2 cellular contexts compared by ENCODE assay signal in the genomic region with DNA sequence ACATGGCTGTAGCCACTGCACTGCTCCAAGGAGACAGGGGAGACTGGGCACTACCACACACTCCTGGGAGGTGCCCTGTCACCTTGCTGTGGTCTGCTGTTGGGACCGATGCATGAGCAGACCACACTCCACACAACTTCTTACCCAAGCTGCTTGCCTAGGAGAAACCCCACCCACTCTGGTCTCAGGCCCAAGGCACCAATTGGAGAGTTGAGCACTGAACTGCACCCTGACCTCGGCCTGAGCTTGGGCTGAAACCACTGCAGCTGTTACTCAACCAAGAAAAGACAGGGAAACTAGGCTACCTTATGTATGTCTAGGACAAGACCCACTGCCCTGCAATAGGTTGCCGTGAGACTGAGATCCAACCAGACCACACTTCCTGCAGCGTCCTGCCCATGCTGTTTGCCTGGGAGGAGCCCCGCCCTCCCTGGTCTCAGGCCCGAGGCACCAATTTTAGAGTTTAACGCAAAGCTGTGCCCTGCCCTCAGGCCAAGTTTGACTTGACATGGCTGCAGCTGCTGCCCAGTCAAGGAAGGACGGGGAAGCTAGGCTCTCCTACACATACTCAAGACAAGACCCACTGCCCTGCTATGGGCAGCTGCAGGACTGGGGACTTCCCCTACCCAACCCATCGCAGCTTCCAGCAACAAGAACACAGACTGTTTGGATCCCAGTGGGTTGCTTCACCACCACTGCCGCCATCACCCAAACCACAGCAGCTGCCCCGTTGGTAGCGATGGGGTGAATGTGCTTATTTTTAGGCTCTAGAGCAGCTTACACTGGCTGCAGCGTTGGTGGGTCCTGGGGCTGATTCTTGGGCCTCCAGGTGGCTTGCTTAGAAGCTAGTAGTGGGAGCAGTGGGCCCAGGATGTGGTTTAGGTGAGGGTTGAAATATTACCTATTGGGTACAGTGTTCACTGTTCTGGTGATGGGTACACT.
TF ChIP-seq lines count a peak whose summit lies in the region.

No MANE protein-coding gene starts in this region.

TF ChIP-seq in HCT116, 20 proteins besides CTCF, POLR2A, EP300 and RAD21 (continued from another document):
- TF ChIP-seq CEBPB (IDR thresholded peaks at IDR 0.05; ENCODE audit: low read depth), result no peak
- TF ChIP-seq EZH2 (IDR thresholded peaks at IDR 0.05), result no peak
- TF ChIP-seq SP1 (IDR thresholded peaks at IDR 0.05; ENCODE audit: low read depth), result no peak

TF ChIP-seq in SK-N-SH treated with all-trans-retinoic acid at 6 μM for 48 hours, 23 proteins besides CTCF, POLR2A, EP300 and RAD21 (continued from another document):
- TF ChIP-seq, protein P1, sequence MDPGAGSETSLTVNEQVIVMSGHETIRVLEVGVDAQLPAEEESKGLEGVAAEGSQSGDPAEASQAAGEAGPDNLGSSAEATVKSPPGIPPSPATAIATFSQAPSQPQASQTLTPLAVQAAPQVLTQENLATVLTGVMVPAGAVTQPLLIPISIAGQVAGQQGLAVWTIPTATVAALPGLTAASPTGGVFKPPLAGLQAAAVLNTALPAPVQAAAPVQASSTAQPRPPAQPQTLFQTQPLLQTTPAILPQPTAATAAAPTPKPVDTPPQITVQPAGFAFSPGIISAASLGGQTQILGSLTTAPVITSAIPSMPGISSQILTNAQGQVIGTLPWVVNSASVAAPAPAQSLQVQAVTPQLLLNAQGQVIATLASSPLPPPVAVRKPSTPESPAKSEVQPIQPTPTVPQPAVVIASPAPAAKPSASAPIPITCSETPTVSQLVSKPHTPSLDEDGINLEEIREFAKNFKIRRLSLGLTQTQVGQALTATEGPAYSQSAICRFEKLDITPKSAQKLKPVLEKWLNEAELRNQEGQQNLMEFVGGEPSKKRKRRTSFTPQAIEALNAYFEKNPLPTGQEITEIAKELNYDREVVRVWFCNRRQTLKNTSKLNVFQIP (CRISPR knock-in tag; IDR thresholded peaks at IDR 0.05; ENCODE audit: borderline replicate concordance, low read depth), result no peak
- no peak for TF ChIP-seq TCF4 (CRISPR knock-in tag; IDR thresholded peaks at IDR 0.05; ENCODE audit: borderline replicate concordance)
- TF ChIP-seq ISL1 (CRISPR knock-in tag; IDR thresholded peaks at IDR 0.05), result no peak
- no peak for TF ChIP-seq CSDC2 (CRISPR knock-in tag; IDR thresholded peaks at IDR 0.05)
- TF ChIP-seq, protein P2, sequence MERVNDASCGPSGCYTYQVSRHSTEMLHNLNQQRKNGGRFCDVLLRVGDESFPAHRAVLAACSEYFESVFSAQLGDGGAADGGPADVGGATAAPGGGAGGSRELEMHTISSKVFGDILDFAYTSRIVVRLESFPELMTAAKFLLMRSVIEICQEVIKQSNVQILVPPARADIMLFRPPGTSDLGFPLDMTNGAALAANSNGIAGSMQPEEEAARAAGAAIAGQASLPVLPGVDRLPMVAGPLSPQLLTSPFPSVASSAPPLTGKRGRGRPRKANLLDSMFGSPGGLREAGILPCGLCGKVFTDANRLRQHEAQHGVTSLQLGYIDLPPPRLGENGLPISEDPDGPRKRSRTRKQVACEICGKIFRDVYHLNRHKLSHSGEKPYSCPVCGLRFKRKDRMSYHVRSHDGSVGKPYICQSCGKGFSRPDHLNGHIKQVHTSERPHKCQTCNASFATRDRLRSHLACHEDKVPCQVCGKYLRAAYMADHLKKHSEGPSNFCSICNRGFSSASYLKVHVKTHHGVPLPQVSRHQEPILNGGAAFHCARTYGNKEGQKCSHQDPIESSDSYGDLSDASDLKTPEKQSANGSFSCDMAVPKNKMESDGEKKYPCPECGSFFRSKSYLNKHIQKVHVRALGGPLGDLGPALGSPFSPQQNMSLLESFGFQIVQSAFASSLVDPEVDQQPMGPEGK (CRISPR knock-in tag; IDR thresholded peaks at IDR 0.05; ENCODE audit: borderline replicate concordance), result no peak
- TF ChIP-seq, protein P3, sequence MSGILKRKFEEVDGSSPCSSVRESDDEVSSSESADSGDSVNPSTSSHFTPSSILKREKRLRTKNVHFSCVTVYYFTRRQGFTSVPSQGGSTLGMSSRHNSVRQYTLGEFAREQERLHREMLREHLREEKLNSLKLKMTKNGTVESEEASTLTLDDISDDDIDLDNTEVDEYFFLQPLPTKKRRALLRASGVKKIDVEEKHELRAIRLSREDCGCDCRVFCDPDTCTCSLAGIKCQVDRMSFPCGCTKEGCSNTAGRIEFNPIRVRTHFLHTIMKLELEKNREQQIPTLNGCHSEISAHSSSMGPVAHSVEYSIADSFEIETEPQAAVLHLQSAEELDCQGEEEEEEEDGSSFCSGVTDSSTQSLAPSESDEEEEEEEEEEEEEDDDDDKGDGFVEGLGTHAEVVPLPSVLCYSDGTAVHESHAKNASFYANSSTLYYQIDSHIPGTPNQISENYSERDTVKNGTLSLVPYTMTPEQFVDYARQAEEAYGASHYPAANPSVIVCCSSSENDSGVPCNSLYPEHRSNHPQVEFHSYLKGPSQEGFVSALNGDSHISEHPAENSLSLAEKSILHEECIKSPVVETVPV (CRISPR knock-in tag; IDR thresholded peaks at IDR 0.05), result no peak
- TF ChIP-seq RARB (CRISPR knock-in tag; IDR thresholded peaks at IDR 0.05), result no peak
- TF ChIP-seq, protein P4, sequence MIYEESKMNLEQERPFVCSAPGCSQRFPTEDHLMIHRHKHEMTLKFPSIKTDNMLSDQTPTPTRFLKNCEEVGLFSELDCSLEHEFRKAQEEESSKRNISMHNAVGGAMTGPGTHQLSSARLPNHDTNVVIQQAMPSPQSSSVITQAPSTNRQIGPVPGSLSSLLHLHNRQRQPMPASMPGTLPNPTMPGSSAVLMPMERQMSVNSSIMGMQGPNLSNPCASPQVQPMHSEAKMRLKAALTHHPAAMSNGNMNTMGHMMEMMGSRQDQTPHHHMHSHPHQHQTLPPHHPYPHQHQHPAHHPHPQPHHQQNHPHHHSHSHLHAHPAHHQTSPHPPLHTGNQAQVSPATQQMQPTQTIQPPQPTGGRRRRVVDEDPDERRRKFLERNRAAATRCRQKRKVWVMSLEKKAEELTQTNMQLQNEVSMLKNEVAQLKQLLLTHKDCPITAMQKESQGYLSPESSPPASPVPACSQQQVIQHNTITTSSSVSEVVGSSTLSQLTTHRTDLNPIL (CRISPR knock-in tag; IDR thresholded peaks at IDR 0.05; ENCODE audit: low read depth), result no peak
- TF ChIP-seq ESRRG (CRISPR knock-in tag; IDR thresholded peaks at IDR 0.05), result no peak
- TF ChIP-seq ZFP3 (CRISPR knock-in tag; IDR thresholded peaks at IDR 0.05), result no peak
- TF ChIP-seq SNAI2 (CRISPR knock-in tag; IDR thresholded peaks at IDR 0.05), result no peak
- TF ChIP-seq PPARA (CRISPR knock-in tag; IDR thresholded peaks at IDR 0.05; ENCODE audit: borderline replicate concordance), result no peak
